In the genomic region with DNA sequence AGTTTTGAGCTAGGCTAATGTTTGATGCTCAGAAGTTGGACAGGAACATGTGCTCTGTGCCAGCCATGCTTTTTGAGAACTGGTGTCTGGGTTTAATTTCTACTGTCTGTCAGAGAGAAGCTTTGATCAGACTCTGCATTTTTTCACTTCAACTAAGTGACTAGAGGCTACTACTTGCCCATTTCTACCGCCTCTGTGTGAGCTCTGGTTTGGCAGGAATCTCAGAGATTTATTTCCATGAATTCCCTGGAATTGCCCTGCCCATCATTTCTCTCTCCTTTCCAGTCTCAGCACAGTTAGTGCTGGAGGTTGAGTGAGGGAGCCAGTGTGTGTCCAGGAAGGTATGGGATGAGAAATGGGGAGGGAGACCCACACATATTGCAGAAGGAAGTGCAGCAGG, we compare ENCODE assay signal across 31 cellular contexts.
DNase-seq lines count a peak whose midpoint lies in the region; ATAC-seq, FAIRE-seq and TF ChIP-seq lines count a peak whose summit lies in the region.
"Had no signal": no experiment of that assay in that cellular context is flagged by ENCODE, and none has a peak within 500 bp of the region (broad histone marks: within the 10 kb centered on the region; RNA-seq: fewer than 3 reads in every experiment).

No MANE protein-coding gene starts in this region.

- TF ChIP-seq CTCF in GM23338 (conservative IDR thresholded peaks at IDR 0.05; ENCODE audit: low read depth in 2 of 2) (no peak), RWPE2 (IDR thresholded peaks at IDR 0.05; ENCODE audit: poor library complexity, severe bottlenecking) (no peak), keratinocyte (optimal IDR thresholded peaks at IDR 0.05 in 1 of 3, IDR thresholded peaks at IDR 0.05 in 1 of 3, conservative IDR thresholded peaks at IDR 0.05 in 1 of 3; ENCODE audit: extremely low read depth in 1 of 3, insufficient read depth in 2 of 3, low read length in 3 of 3) (no peak), suprapubic skin (IDR thresholded peaks at IDR 0.05) (no peak)

- H3K79me2 ChIP-seq in GM23338 (replicated peaks; ENCODE audit: insufficient read depth), result no peaks in the 10 kb centered on the region
- H3K79me2 ChIP-seq in keratinocyte (ENCODE audit: control insufficient read depth, insufficient read depth, low read length), result no peaks in the 10 kb centered on the region

- H3K27ac ChIP-seq in GM23338 (ENCODE audit: low read depth), result no peak overlapping the region
- peak overlapping the region; percentile 60 for H3K27ac ChIP-seq in RWPE2 (ENCODE audit: poor library complexity, severe bottlenecking)
- no peak overlapping the region for H3K27ac ChIP-seq in keratinocyte (ENCODE audit: control insufficient read depth, insufficient read depth, low read length)
- H3K27ac ChIP-seq in suprapubic skin, result no peak overlapping the region
- H3K27ac ChIP-seq: colonic mucosa, psoas muscle, sigmoid colon, transverse colon had no signal

- FAIRE-seq in keratinocyte (lab: Jason Lieb, UNC), result peak; percentile 13

- H3K4me1 Mint-ChIP-seq in GM23338, result peaks cover 21% of the 10 kb centered on the region
- H3K4me1 Mint-ChIP-seq in activated naive CD8-positive, alpha-beta T cell treated with anti-CD3 and anti-CD28 coated beads, Interleukin-2, amount 50 U/mL, for 24 hours, result peaks cover 20% of the 10 kb centered on the region
- H3K4me1 Mint-ChIP-seq: activated B cell treated with CpG ODN at 0.5 μM for 24 hours, T-cell had no signal

- H3K4me1 ChIP-seq in GM23338 (ENCODE audit: insufficient read depth) (peaks cover 14% of the 10 kb centered on the region; the same call in 1 of the 2 replicates), RWPE2 (ENCODE audit: insufficient read depth, poor library complexity, severe bottlenecking) (peaks cover 27% of the 10 kb centered on the region), keratinocyte (ENCODE audit: control insufficient read depth, extremely low read depth, insufficient read depth, low read length) (peaks cover 14% of the 10 kb centered on the region), suprapubic skin (no peaks in the 10 kb centered on the region)
- H3K4me1 ChIP-seq: colonic mucosa, psoas muscle, sigmoid colon, transverse colon had no signal

- no peaks in the 10 kb centered on the region for H4K20me1 ChIP-seq in GM23338 (replicated peaks; ENCODE audit: insufficient read depth)
- no peaks in the 10 kb centered on the region for H4K20me1 ChIP-seq in keratinocyte (ENCODE audit: control insufficient read depth, extremely low read depth, insufficient read depth, low read length)

- no peaks in the 10 kb centered on the region for H3K27me3 ChIP-seq in GM23338 (ENCODE audit: insufficient read depth)
- no peaks in the 10 kb centered on the region for H3K27me3 ChIP-seq in RWPE2 (ENCODE audit: insufficient read depth, poor library complexity, severe bottlenecking)
- H3K27me3 ChIP-seq in keratinocyte (ENCODE audit: control insufficient read depth, extremely low read depth, insufficient read depth, low read length), result no peaks in the 10 kb centered on the region
- no peaks in the 10 kb centered on the region for H3K27me3 ChIP-seq in suprapubic skin
- H3K27me3 ChIP-seq: colonic mucosa, MG63, sigmoid colon, transverse colon had no signal

- no peak for DNase-seq in GM23338 (ENCODE audit: low spot score)
- no peak for DNase-seq in RWPE2 (ENCODE audit: low spot score)
- no peak for DNase-seq in keratinocyte (ENCODE audit: low read depth, low spot score)
- DNase-seq in renal cortical epithelial cell (ENCODE audit: low read depth), result peak; percentile 42
- DNase-seq in suprapubic skin (ENCODE audit: low spot score in 2 of 2), result no peak
- DNase-seq in activated naive CD8-positive, alpha-beta T cell treated with anti-CD3 and anti-CD28 coated beads, Interleukin-2, amount 50 U/mL, for 24 hours, result no peak
- DNase-seq: activated B cell treated with CpG ODN at 0.5 μM for 24 hours; activated CD4-positive, alpha-beta T cell treated with anti-CD3 and anti-CD28 coated beads, Interleukin-2, amount 10 ng/mL, durations not matched to agents 7 days and 5 days; activated effector memory CD4-positive, alpha-beta T cell treated with Interleukin-2 at 50 U/mL for 16 hours; activated T-cell treated with anti-CD3 and anti-CD28 coated beads, Interleukin-2, amount 50 U/mL, for 1 hour; aorta; C1 segment of cervical spinal cord; colonic mucosa; COR-L47; DMS79; effector CD4-positive, alpha-beta T cell; HFFc6; KBM-7; MG63; NCI-H1930; NCI-H524 treated with DMSO at 0.1 percent for 48 hours; occipital lobe; psoas muscle; SIG-M5; sigmoid colon; stimulated activated CD4-positive, alpha-beta T cell treated with anti-CD3 and anti-CD28 coated beads, Interleukin-4, amount 100 ng/mL, for 24 hours; T-cell; transverse colon had no signal

- H3K9me1 ChIP-seq in keratinocyte (ENCODE audit: control insufficient read depth, extremely low read depth, insufficient read depth, low read length), result no peaks in the 10 kb centered on the region

- H3K27ac Mint-ChIP-seq in GM23338, result no peak overlapping the region
- no peak overlapping the region for H3K27ac Mint-ChIP-seq in activated naive CD8-positive, alpha-beta T cell treated with anti-CD3 and anti-CD28 coated beads, Interleukin-2, amount 50 U/mL, for 24 hours
- H3K27ac Mint-ChIP-seq: activated B cell treated with CpG ODN at 0.5 μM for 24 hours; activated CD4-positive, alpha-beta T cell treated with anti-CD3 and anti-CD28 coated beads, Interleukin-2, amount 10 ng/mL, durations not matched to agents 7 days and 5 days; activated naive CD4-positive, alpha-beta T cell treated with anti-CD3 and anti-CD28 coated beads, Interleukin-2, amount 50 U/mL, for 72 hours; HFFc6; T-cell had no signal

- H3K9ac ChIP-seq in keratinocyte (ENCODE audit: control insufficient read depth, extremely low read depth, insufficient read depth, low read length), result no peak overlapping the region

- H3K36me3 ChIP-seq in GM23338 (ENCODE audit: insufficient read depth), result no peaks in the 10 kb centered on the region
- H3K36me3 ChIP-seq in RWPE2 (ENCODE audit: low read depth), result no peaks in the 10 kb centered on the region
- H3K36me3 ChIP-seq in keratinocyte (ENCODE audit: control insufficient read depth in 2 of 2, extremely low read depth in 1 of 2, insufficient read depth in 2 of 2, low read length in 2 of 2), result no peaks in the 10 kb centered on the region
- H3K36me3 ChIP-seq in suprapubic skin, result no peaks in the 10 kb centered on the region
- H3K36me3 ChIP-seq: colonic mucosa, MG63, sigmoid colon, transverse colon had no signal

- no peak for TF ChIP-seq EP300 in suprapubic skin (IDR thresholded peaks at IDR 0.05)

- TF ChIP-seq POLR2A in suprapubic skin (IDR thresholded peaks at IDR 0.05), result no peak

- no peaks in the 10 kb centered on the region for H3F3A ChIP-seq in GM23338 (replicated peaks; ENCODE audit: low read depth)

- H3K4me2 ChIP-seq in GM23338, result no peak overlapping the region
- no peak overlapping the region for H3K4me2 ChIP-seq in keratinocyte (ENCODE audit: control insufficient read depth, extremely low read depth, insufficient read depth, low read depth, low read length)

- no peaks in the 10 kb centered on the region for H3K27me3 Mint-ChIP-seq in GM23338 (ENCODE audit: insufficient read depth, low read depth, poor library complexity)
- peaks cover 3% of the 10 kb centered on the region for H3K27me3 Mint-ChIP-seq in activated naive CD8-positive, alpha-beta T cell treated with anti-CD3 and anti-CD28 coated beads, Interleukin-2, amount 50 U/mL, for 24 hours
- H3K27me3 Mint-ChIP-seq: activated CD4-positive, alpha-beta T cell treated with anti-CD3 and anti-CD28 coated beads, Interleukin-2, amount 10 ng/mL, durations not matched to agents 7 days and 5 days; T-cell had no signal

- no peaks in the 10 kb centered on the region for H3K9me3 Mint-ChIP-seq in GM23338
- peaks cover 5% of the 10 kb centered on the region for H3K9me3 Mint-ChIP-seq in activated naive CD8-positive, alpha-beta T cell treated with anti-CD3 and anti-CD28 coated beads, Interleukin-2, amount 50 U/mL, for 24 hours
- H3K9me3 Mint-ChIP-seq: activated B cell treated with CpG ODN at 0.5 μM for 24 hours; activated CD4-positive, alpha-beta T cell treated with anti-CD3 and anti-CD28 coated beads, Interleukin-2, amount 10 ng/mL, durations not matched to agents 7 days and 5 days had no signal

- H3K9me2 ChIP-seq in GM23338 (ENCODE audit: insufficient read depth), result peaks cover 11% of the 10 kb centered on the region; the same call in 1 of the 2 replicates

- dilution Hi-C loops in keratinocyte (cut with MboI; ENCODE audit: extremely low pct_ligation_motif_present, low sequenced_read_pairs), result no loop called here

- no peaks in the 10 kb centered on the region for H3K36me3 Mint-ChIP-seq in GM23338 (ENCODE audit: low read depth)
- no peaks in the 10 kb centered on the region for H3K36me3 Mint-ChIP-seq in activated naive CD8-positive, alpha-beta T cell treated with anti-CD3 and anti-CD28 coated beads, Interleukin-2, amount 50 U/mL, for 24 hours (ENCODE audit: low read depth)
- H3K36me3 Mint-ChIP-seq: T-cell had no signal

- H2AFZ ChIP-seq in GM23338 (peak overlapping the region; percentile 95), keratinocyte (ENCODE audit: control insufficient read depth, low read length) (no peak overlapping the region)

- H3K9me3 ChIP-seq in RWPE2 (ENCODE audit: severe bottlenecking) (no peaks in the 10 kb centered on the region), keratinocyte (ENCODE audit: control insufficient read depth, low read depth, low read length) (no peaks in the 10 kb centered on the region), suprapubic skin (no peaks in the 10 kb centered on the region)
- H3K9me3 ChIP-seq: colonic mucosa, MG63, psoas muscle, sigmoid colon, transverse colon had no signal

- WGBS in suprapubic skin, result 27% methylated on average over 1 of the region's 1 CpG

- ATAC-seq in GM23338 (no peak), RWPE2 (ENCODE audit: low read depth) (0 out of 3 replicates have a peak, but pooled peaks have one; percentile 20), HG02840 (IDR thresholded peaks at IDR 0.05; ENCODE audit: low FRiP score, unreplicated experiment) (no peak), HG02623 (IDR thresholded peaks at IDR 0.05; ENCODE audit: unreplicated experiment) (no peak)
- ATAC-seq in activated naive CD8-positive, alpha-beta T cell treated with anti-CD3 and anti-CD28 coated beads, Interleukin-2, amount 50 U/mL, for 24 hours, result no peak
- ATAC-seq: psoas muscle, T-cell had no signal

- H3K4me3 Mint-ChIP-seq in GM23338, result no peak overlapping the region
- H3K4me3 Mint-ChIP-seq in activated naive CD8-positive, alpha-beta T cell treated with anti-CD3 and anti-CD28 coated beads, Interleukin-2, amount 50 U/mL, for 24 hours, result no peak overlapping the region
- H3K4me3 Mint-ChIP-seq: activated B cell treated with CpG ODN at 0.5 μM for 24 hours; activated CD4-positive, alpha-beta T cell treated with anti-CD3 and anti-CD28 coated beads, Interleukin-2, amount 10 ng/mL, durations not matched to agents 7 days and 5 days; HFFc6; T-cell had no signal

- no peak overlapping the region for H3K4me3 ChIP-seq in GM23338
- no peak overlapping the region for H3K4me3 ChIP-seq in RWPE2 (ENCODE audit: severe bottlenecking)
- no peak overlapping the region for H3K4me3 ChIP-seq in keratinocyte (ENCODE audit: control insufficient read depth in 2 of 3, extremely low read depth in 1 of 3, insufficient read depth in 2 of 3, low read depth in 1 of 3, low read length in 3 of 3)
- no peak overlapping the region for H3K4me3 ChIP-seq in suprapubic skin
- H3K4me3 ChIP-seq: colonic mucosa, MG63, psoas muscle, sigmoid colon, transverse colon had no signal

TF ChIP-seq in GM23338, 12 proteins besides CTCF, POLR2A, EP300 and RAD21 (continues in another document):
- no peak for TF ChIP-seq EZH2phosphoT487 (IDR thresholded peaks at IDR 0.05; ENCODE audit: unreplicated experiment)
